In the genomic region with DNA sequence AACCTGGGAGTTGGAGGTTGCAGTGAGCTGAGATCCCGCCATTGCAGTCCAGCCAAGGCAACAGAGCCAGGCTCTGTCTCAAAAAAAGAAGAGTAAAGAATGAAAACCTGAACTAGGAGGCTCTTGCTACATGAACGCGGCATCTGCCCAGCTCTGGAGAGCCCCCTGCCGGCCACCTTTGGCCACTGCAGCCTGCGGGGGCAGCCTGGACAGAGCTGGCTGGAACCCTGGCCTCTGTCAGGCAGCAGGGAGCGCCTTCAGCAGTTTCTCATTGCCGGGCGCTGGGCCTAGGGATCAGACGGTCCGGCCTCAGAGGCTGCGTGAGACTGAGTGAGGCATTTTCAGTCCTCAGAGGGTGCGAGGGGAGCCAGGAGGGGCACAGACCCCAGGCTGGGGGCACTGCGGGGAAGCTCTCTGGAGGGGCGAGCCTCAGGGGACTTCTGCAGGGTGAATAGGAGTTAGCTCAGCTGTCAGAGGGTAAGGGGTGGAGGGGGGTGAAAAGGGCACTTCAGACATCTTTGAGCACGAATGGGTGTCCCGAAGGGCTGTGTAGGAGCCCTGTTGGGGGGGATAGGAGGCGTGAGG, we compare ENCODE assay signal across 1 cellular context.
TF ChIP-seq lines count a peak whose summit lies in the region.

No MANE protein-coding gene starts in this region.

TF ChIP-seq in IMR-90, 13 proteins besides CTCF, POLR2A, EP300 and RAD21 (continued from another document):
- TF ChIP-seq, protein P1, sequence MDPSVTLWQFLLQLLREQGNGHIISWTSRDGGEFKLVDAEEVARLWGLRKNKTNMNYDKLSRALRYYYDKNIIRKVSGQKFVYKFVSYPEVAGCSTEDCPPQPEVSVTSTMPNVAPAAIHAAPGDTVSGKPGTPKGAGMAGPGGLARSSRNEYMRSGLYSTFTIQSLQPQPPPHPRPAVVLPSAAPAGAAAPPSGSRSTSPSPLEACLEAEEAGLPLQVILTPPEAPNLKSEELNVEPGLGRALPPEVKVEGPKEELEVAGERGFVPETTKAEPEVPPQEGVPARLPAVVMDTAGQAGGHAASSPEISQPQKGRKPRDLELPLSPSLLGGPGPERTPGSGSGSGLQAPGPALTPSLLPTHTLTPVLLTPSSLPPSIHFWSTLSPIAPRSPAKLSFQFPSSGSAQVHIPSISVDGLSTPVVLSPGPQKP (IDR thresholded peaks at IDR 0.05; ENCODE audit: borderline replicate concordance, low read depth, low read length), result no peak
- no peak for TF ChIP-seq RCOR1 (IDR thresholded peaks at IDR 0.05; ENCODE audit: insufficient replicate concordance, low read length)
- peak; percentile 40; the same call in 1 of the 2 replicates for TF ChIP-seq CEBPB (IDR thresholded peaks at IDR 0.05; ENCODE audit: low read depth, low read length)
TF ChIP-seq in IMR-90: peak in this region for 3.
